Comparison of ENCODE assay signal across 19 cellular contexts in genomic region chr17:35147313-35147982, GRCh38. TPM values are rescaled to one million over a fixed set of nuclear protein-coding genes. Genes with fewer than 3 reads are reported as not detected.
DNase-seq lines count a peak whose midpoint lies in the region; ATAC-seq, FAIRE-seq and TF ChIP-seq lines count a peak whose summit lies in the region.
"Had no signal": no experiment of that assay in that cellular context is flagged by ENCODE, and none has a peak within 500 bp of the region (broad histone marks: within the 10 kb centered on the region; RNA-seq: fewer than 3 reads in every experiment).

Gene UNC45B (plus strand): TSS chr17:35147817. CDS start chr17:35148264, 447 bp downstream.

- no peaks in the 10 kb centered on the region for H3K9me3 Mint-ChIP-seq in nephron

- H3K56ac ChIP-seq in H1 (replicated peaks; ENCODE audit: insufficient read length, low read depth, low read length): no peak within 1 kb of the TSS

- no peak within 1 kb of the TSS for H3K4ac ChIP-seq in H1 (replicated peaks; ENCODE audit: insufficient read length, low read depth, low read length)

- H3K36me3 Mint-ChIP-seq in nephron (ENCODE audit: low read depth): no peaks in the 10 kb centered on the region
- H3K36me3 Mint-ChIP-seq: CD4-positive, CD25-positive, alpha-beta regulatory T cell had no signal

- no peaks in the 10 kb centered on the region for H3K9me3 ChIP-seq in H1 (ENCODE audit: insufficient read depth in 2 of 2, low read depth in 1 of 2, low read length in 1 of 2)
- no peaks in the 10 kb centered on the region for H3K9me3 ChIP-seq in spleen

- H3K27ac ChIP-seq in H1 (ENCODE audit: low read depth, low read length): no peak within 1 kb of the TSS
- peak within 1 kb of the TSS; percentile 41 to 82 (median 75) for H3K27ac ChIP-seq in spleen

- H2BK20ac ChIP-seq in H1 (ENCODE audit: low read length): 0 out of 2 replicates have a peak within 1 kb of the TSS, but pooled peaks have one; percentile 61

- H2BK5ac ChIP-seq in H1 (ENCODE audit: low read depth, low read length): no peak within 1 kb of the TSS

- H3K4me2 ChIP-seq in H1 (ENCODE audit: insufficient read depth in 1 of 2, low read depth in 2 of 2, low read length in 2 of 2): no peak within 1 kb of the TSS

- no peak for TF ChIP-seq RAD21 in H1 (IDR thresholded peaks at IDR 0.05 in 1 of 2, conservative IDR thresholded peaks at IDR 0.05 in 1 of 2; ENCODE audit: low read depth in 2 of 2, low read length in 2 of 2)

- 0 out of 2 replicates have a peak within 1 kb of the TSS, but pooled peaks have one; percentile 34 for H2BK15ac ChIP-seq in H1 (ENCODE audit: low read length)

- no peaks in the 10 kb centered on the region for H3K79me1 ChIP-seq in H1 (ENCODE audit: low read depth, low read length)

- no peak for DNase-seq in H1 (ENCODE audit: low read depth in 1 of 2, low spot score in 2 of 2)
- DNase-seq in left cardiac atrium: peak; percentile 59
- peak; percentile 68 for DNase-seq in spleen
- no peak for DNase-seq in NCI-H345 treated with DMSO at 0.1 percent for 48 hours (lab: John Stamatoyannopoulos, UW; ENCODE audit: unreplicated experiment)
- DNase-seq in HuH-7 (ENCODE audit: low spot score): no peak
- DNase-seq in CD1c-positive myeloid dendritic cell (ENCODE audit: extremely low spot score): no peak
- DNase-seq: AML-193; CD4-positive, CD25-positive, alpha-beta regulatory T cell; DMS79; IMR-90; Kasumi-1; NCI-H1105 treated with DMSO at 0.1 percent for 48 hours; NCI-H187; NCI-H446 treated with DMSO at 0.1 percent for 48 hours; NCI-H774 had no signal

- H3K27me3 Mint-ChIP-seq in nephron (ENCODE audit: low read depth): peaks cover 11% of the 10 kb centered on the region

- no peaks in the 10 kb centered on the region for H3K79me2 ChIP-seq in H1 (ENCODE audit: control insufficient read depth in 1 of 2, insufficient read depth in 2 of 2, low read length in 2 of 2)

- ATAC-seq in left cardiac atrium: peak; percentile 89 to 91
- ATAC-seq: GM12878, HCT116 had no signal

- FAIRE-seq in H1 (lab: Jason Lieb, UNC): no peak
- FAIRE-seq: GM12878 had no signal

- H2BK12ac ChIP-seq in H1 (ENCODE audit: low read depth, low read length): peak within 1 kb of the TSS; percentile 9; the same call in 1 of the 2 replicates

- H3K4me3 ChIP-seq in H1 (ENCODE audit: extremely low read depth in 1 of 4, insufficient read depth in 2 of 4, low read depth in 3 of 4, low read length in 4 of 4) (no peak within 1 kb of the TSS), spleen (no peak within 1 kb of the TSS)
- H3K4me3 ChIP-seq: GM12878 had no signal

- no peak for TF ChIP-seq POLR2A in H1 (IDR thresholded peaks at IDR 0.05; ENCODE audit: control extremely low read depth in 1 of 2, low read depth in 2 of 2, low read length in 2 of 2)
- TF ChIP-seq POLR2A in spleen (IDR thresholded peaks at IDR 0.05): no peak

- no peaks in the 10 kb centered on the region for H4K20me1 ChIP-seq in H1 (replicated peaks in 1 of 2; ENCODE audit: control insufficient read depth in 1 of 2, insufficient read depth in 2 of 2, low read length in 2 of 2)

- WGBS in H1 (ENCODE audit: extremely low coverage in 1 of 2, insufficient coverage in 1 of 2, insufficient read length in 1 of 2, insufficient replicate concordance in 2 of 2, low coverage in 1 of 2, low lambda C conversion rate in 2 of 2, missing lambda C conversion rate in 1 of 2), 2 experiments: 76% methylated on average over 6 of the region's 6 CpGs; no CpG with 5 or more reads in 1 of the 2 experiments
- WGBS in spleen, 5 donors: 70 to 93% (median 74%) methylated on average over 6 of the region's 6 CpGs

- H3K27ac Mint-ChIP-seq in nephron: peak within 1 kb of the TSS; percentile 76 to 86 (median 79)

- H3K4me3 Mint-ChIP-seq in nephron: peak within 1 kb of the TSS; percentile 62 to 97 (median 87)
- H3K4me3 Mint-ChIP-seq: CD4-positive, CD25-positive, alpha-beta regulatory T cell had no signal

- no peak within 1 kb of the TSS for H2AFZ ChIP-seq in H1 (ENCODE audit: low read length)

- no peak within 1 kb of the TSS; the same call in 1 of the 2 replicates for H3K18ac ChIP-seq in H1 (ENCODE audit: extremely low read depth, low read length)

- H2AK5ac ChIP-seq in H1 (ENCODE audit: low read depth, low read length): no peak within 1 kb of the TSS

- no peak within 1 kb of the TSS for H3K14ac ChIP-seq in H1 (ENCODE audit: insufficient read length)

- no peaks in the 10 kb centered on the region for H3K27me3 ChIP-seq in H1 (replicated peaks in 1 of 4; ENCODE audit: control insufficient read depth in 3 of 4, extremely low read depth in 1 of 4, insufficient read depth in 3 of 4, low read length in 3 of 4)
- no peaks in the 10 kb centered on the region for H3K27me3 ChIP-seq in spleen (replicated peaks in 1 of 7)

- no peak within 1 kb of the TSS for H3K9ac ChIP-seq in H1 (replicated peaks in 1 of 4; ENCODE audit: extremely low read depth in 1 of 4, low read depth in 3 of 4, low read length in 3 of 4)

- H4K5ac ChIP-seq in H1 (ENCODE audit: insufficient read length, low read depth, low read length): no peak within 1 kb of the TSS

- no peak within 1 kb of the TSS for H2BK120ac ChIP-seq in H1 (replicated peaks; ENCODE audit: low read depth, low read length)

- H4K8ac ChIP-seq in H1 (ENCODE audit: extremely low read depth, insufficient read depth, low read length): no peak within 1 kb of the TSS; the same call in 1 of the 2 replicates

- POLR2A ChIA-PET in H1 (lab: Charles Lee; ENCODE audit: partially characterized antibody): interaction anchor here (1.1 to 2.6 kb wide), 3 partner anchors 10 to 20 kb away, joined by 3 to 10 read pairs (median 4); no protein-coding TSS in a partner anchor

- H4K91ac ChIP-seq in H1 (replicated peaks; ENCODE audit: insufficient read length, low read length): no peak within 1 kb of the TSS

- CTCF ChIA-PET in H1 (lab: Charles Lee; ENCODE audit: partially characterized antibody): interaction anchor here (1.3 to 2.6 kb wide), 2 partner anchors 20 to 387 kb away, joined by 3 to 9 read pairs; no protein-coding TSS in a partner anchor

- H3K23ac ChIP-seq in H1 (ENCODE audit: insufficient read length): no peak within 1 kb of the TSS

- intact Hi-C loops in left cardiac atrium (cut with DNase I): no loop called here
- intact Hi-C loops in spleen (cut with DNase I; ENCODE audit: low total_unique reads): no loop called here

- H3K23me2 ChIP-seq in H1 (ENCODE audit: low read depth, low read length): no peaks in the 10 kb centered on the region

- peaks cover 16% of the 10 kb centered on the region for H3K4me1 Mint-ChIP-seq in nephron

- no peak for TF ChIP-seq EP300 in H1 (IDR thresholded peaks at IDR 0.05; ENCODE audit: borderline replicate concordance in 1 of 2, low read depth in 2 of 2, low read length in 2 of 2)

- H3K36me3 ChIP-seq in H1 (ENCODE audit: control insufficient read depth in 2 of 4, insufficient read depth in 4 of 4, low read length in 3 of 4) (no peaks in the 10 kb centered on the region), spleen (no peaks in the 10 kb centered on the region)

- H3K4me1 ChIP-seq in H1 (replicated peaks in 1 of 4; ENCODE audit: control insufficient read depth in 3 of 4, insufficient read depth in 4 of 4, low read length in 3 of 4) (peaks cover 0 to 3% (median 1%) of the 10 kb centered on the region in 4 experiments; a peak in 2 of 7 replicates), spleen (peaks cover 0 to 30% (median 12%) of the 10 kb centered on the region in 6 donors)

- TF ChIP-seq CTCF in H1 (IDR thresholded peaks at IDR 0.05; ENCODE audit: control extremely low read depth in 1 of 3, insufficient read depth in 1 of 3, low read depth in 1 of 3, low read length in 3 of 3) (no peak), nephron (IDR thresholded peaks at IDR 0.05; ENCODE audit: unreplicated experiment in 3 of 3) (no peak), spleen (IDR thresholded peaks at IDR 0.05 in 8 of 11, conservative IDR thresholded peaks at IDR 0.05 in 3 of 11) (no peak)

TF ChIP-seq in H1, 55 proteins besides CTCF, POLR2A, EP300 and RAD21:
- TF ChIP-seq RBBP5 (IDR thresholded peaks at IDR 0.05; ENCODE audit: borderline replicate concordance, low read depth, low read length) (no peak), FOSL1 (IDR thresholded peaks at IDR 0.05; ENCODE audit: insufficient read depth, low read depth, low read length) (no peak), JUN (IDR thresholded peaks at IDR 0.05; ENCODE audit: low read depth, low read length) (no peak), RXRA (IDR thresholded peaks at IDR 0.05; ENCODE audit: insufficient read depth, low read depth, low read length) (no peak), SRF (IDR thresholded peaks at IDR 0.05; ENCODE audit: low read depth, low read length) (no peak), GTF2F1 (IDR thresholded peaks at IDR 0.05; ENCODE audit: borderline replicate concordance, low read depth, low read length) (no peak), BRCA1 (IDR thresholded peaks at IDR 0.05; ENCODE audit: low read depth, low read length) (no peak), BCL11A (IDR thresholded peaks at IDR 0.05; ENCODE audit: low read depth in 2 of 2, low read length in 2 of 2) (no peak), TEAD4 (IDR thresholded peaks at IDR 0.05; ENCODE audit: low read depth, low read length) (no peak), GABPA (IDR thresholded peaks at IDR 0.05; ENCODE audit: borderline replicate concordance, insufficient read depth, low read length) (no peak), CTBP2 (IDR thresholded peaks at IDR 0.05; ENCODE audit: borderline replicate concordance, insufficient read depth, insufficient read length, low read length) (no peak), SP2 (IDR thresholded peaks at IDR 0.05; ENCODE audit: low read length) (no peak), PHF8 (conservative IDR thresholded peaks at IDR 0.05; ENCODE audit: low read depth, low read length) (no peak), EZH2 (IDR thresholded peaks at IDR 0.05; ENCODE audit: low read depth, low read length, severe bottlenecking) (no peak), TCF12 (IDR thresholded peaks at IDR 0.05; ENCODE audit: low read depth, low read length) (no peak)

RNA-seq across cellular contexts. Expression of gene UNC45B, which starts in this region (rescaled TPM):
- 0.15 and 0.23 TPM in 2 replicates for total RNA-seq in H1 (2021; fragmentation: NEBNext Ultra II Directional; extraction: Animal tissue kit (Norgen Biotek cat#: 25700))
- polyA plus RNA-seq in H1 (2011; rRNA removed) (0.06 and 0.11 TPM in 2 replicates), spleen (under 1 TPM; 0.08 to 0.51 (median 0.22) TPM)
- 0.09 TPM for polyA plus RNA-seq in H1 (2011; cell fraction: cytosol; rRNA removed)
- 0.19 TPM for polyA plus RNA-seq in H1 (2011; cell fraction: nucleus; rRNA removed)
- polyA plus RNA-seq in H1 (2012, experiment 1 of 2): 0.10 to 0.25 TPM (median 0.13 TPM) in 4 replicates
- polyA plus RNA-seq in H1 (2012, experiment 2 of 2): not detected
- polyA plus RNA-seq in H1 (2013, experiment 1 of 2): 0.02 TPM
- 0.04 TPM for polyA plus RNA-seq in H1 (2013, experiment 2 of 2)
- polyA minus RNA-seq in H1 (2011; rRNA and poly(A)+ RNA removed): 0.12 and 0.19 TPM in 2 replicates
- not detected for polyA minus RNA-seq in H1 (2011; cell fraction: cytosol; rRNA and poly(A)+ RNA removed)
- polyA minus RNA-seq in H1 (2011; cell fraction: nucleus; rRNA and poly(A)+ RNA removed): not detected
- total RNA-seq in left cardiac atrium (100 to 1,000 TPM; 120 to 133 TPM), spleen (1 to 10 TPM; 1.3 to 3.9 (median 2.5) TPM)
- total RNA-seq: G401, GM12878, IMR-90 had no signal
- polyA plus RNA-seq: IMR-90 had no signal

Comparison
In these comparisons a context has a peak if more than half of its experiments do, and no peak if none do; other contexts are left out.
1. RNA of gene UNC45B (total RNA-seq): 120 to 133 TPM in left cardiac atrium; 1.3 to 3.9 TPM in spleen and 0.15 to 0.23 TPM in H1; every median in the first group is over 10 times any median in the second.
2. DNase-seq: peak in left cardiac atrium (single experiment) and spleen (single experiment); none in H1 (0 of 2), NCI-H345 treated with DMSO at 0.1 percent for 48 hours (single experiment), HuH-7 (single experiment) and CD1c-positive myeloid dendritic cell (single experiment).